Comparison of ENCODE assay signal across 8 cellular contexts in genomic region chr17:46876353-46876887, GRCh38. TPM values are rescaled to one million over a fixed set of nuclear protein-coding genes. Genes with fewer than 3 reads are reported as not detected.
A peak's percentile ranks its signal among the peaks of the same experiment; 100 is the strongest.
DNase-seq lines count a peak whose midpoint lies in the region; ATAC-seq, FAIRE-seq and TF ChIP-seq lines count a peak whose summit lies in the region.

No MANE protein-coding gene starts in this region.

- H3K27me3 Mint-ChIP-seq in neural progenitor cell (ENCODE audit: insufficient read depth, low read depth): peaks cover 6% of the 10 kb centered on the region
- peaks cover 0 to 2% of the 10 kb centered on the region in 2 donors for H3K27me3 Mint-ChIP-seq in natural killer cell (ENCODE audit: low read depth in 2 of 2)

- H3K4me1 Mint-ChIP-seq in neural progenitor cell (no peaks in the 10 kb centered on the region), natural killer cell (no peaks in the 10 kb centered on the region)

- H3K36me3 Mint-ChIP-seq in neural progenitor cell (no peaks in the 10 kb centered on the region), natural killer cell (no peaks in the 10 kb centered on the region)

- peak in 1 of 2 experiments; percentile 47; a peak in 2 of 4 replicates for TF ChIP-seq RAD21 in K562 (CRISPR knock-in tag; conservative IDR thresholded peaks at IDR 0.05 in 1 of 2, IDR thresholded peaks at IDR 0.05 in 1 of 2)

- no peak for TF ChIP-seq POLR2A in K562 (conservative IDR thresholded peaks at IDR 0.05)

- no peak overlapping the region for H3K27ac Mint-ChIP-seq in neural progenitor cell
- H3K27ac Mint-ChIP-seq in natural killer cell: no peak overlapping the region

- POLR2A ChIA-PET in K562 (lab: Yijun Ruan, JAX): interaction anchor here (0.7 to 2.1 kb wide), 2 partner anchors 13 to 18 kb away, joined by 3 to 7 read pairs; no protein-coding TSS in a partner anchor

- no peak for FAIRE-seq in K562 (lab: Jason Lieb, UNC)

- H3K9me3 ChIP-seq in K562 (replicated peaks; ENCODE audit: control insufficient read depth, insufficient read depth, low read depth, low read length): no peaks in the 10 kb centered on the region
- H3K9me3 ChIP-seq in neural progenitor cell (ENCODE audit: low read depth): no peaks in the 10 kb centered on the region

- intact Hi-C loops in K562 (cut with micrococcal nuclease): no loop called here
- intact Hi-C loops in natural killer cell (cut with micrococcal nuclease): no loop called here

- H3K4me2 ChIP-seq in K562 (ENCODE audit: insufficient read depth, low read length) (no peak overlapping the region), neural progenitor cell (no peak overlapping the region)

- H3K79me2 ChIP-seq in K562 (ENCODE audit: control insufficient read depth, insufficient read depth, low read length): no peaks in the 10 kb centered on the region
- H3K79me2 ChIP-seq in neural progenitor cell (ENCODE audit: low read depth): no peaks in the 10 kb centered on the region

- H4K20me1 ChIP-seq in K562 (replicated peaks; ENCODE audit: control insufficient read depth, insufficient read depth, low read length) (peaks cover 3% of the 10 kb centered on the region), neural progenitor cell (ENCODE audit: low read depth) (no peaks in the 10 kb centered on the region)

- H3K9ac ChIP-seq in K562 (ENCODE audit: insufficient read depth in 1 of 2, low read depth in 2 of 2, low read length in 2 of 2) (peak overlapping the region in 1 of 2 experiments; percentile 55; a peak in 1 of 4 replicates), neural progenitor cell (no peak overlapping the region)

- H3K4me3 Mint-ChIP-seq in neural progenitor cell: no peak overlapping the region
- H3K4me3 Mint-ChIP-seq in natural killer cell: no peak overlapping the region

- H2AFZ ChIP-seq in K562 (ENCODE audit: low read depth, low read length) (no peak overlapping the region), neural progenitor cell (replicated peaks) (no peak overlapping the region)

- BruUV-seq in K562 (replicated peaks; lab: Mats Ljungman, UMichigan): no TSS peak

- peaks cover 8 to 33% of the 10 kb centered on the region in 2 experiments; a peak in 4 of 5 replicates for H3K27me3 ChIP-seq in K562 (ENCODE audit: control insufficient read depth in 2 of 2, insufficient read depth in 2 of 2, low read length in 2 of 2)
- H3K27me3 ChIP-seq in neural progenitor cell: no peaks in the 10 kb centered on the region

- CTCF ChIA-PET in K562 (lab: Yijun Ruan, JAX; ENCODE audit: low intra/inter-chr PET ratio): no interaction called here

- ATAC-seq in K562 (peak; percentile 92), HG03469 (IDR thresholded peaks at IDR 0.05; ENCODE audit: unreplicated experiment) (no peak), HG03095 (IDR thresholded peaks at IDR 0.05; ENCODE audit: unreplicated experiment) (no peak), natural killer cell (no peak)

- WGBS in K562 (ENCODE audit: insufficient coverage, low coverage, missing lambda C conversion rate): 20% methylated on average over 12 of the region's 12 CpGs

- H3K4me3 ChIP-seq in K562 (no peak overlapping the region), neural progenitor cell (no peak overlapping the region)

- no peaks in the 10 kb centered on the region for H3K36me3 ChIP-seq in K562 (ENCODE audit: control insufficient read depth, insufficient read depth, low read length)
- no peaks in the 10 kb centered on the region for H3K36me3 ChIP-seq in neural progenitor cell

- H3F3A ChIP-seq in neural progenitor cell (ENCODE audit: low read depth): no peaks in the 10 kb centered on the region

- H3K9me1 ChIP-seq in K562 (ENCODE audit: control insufficient read depth, insufficient read depth, low read length): no peaks in the 10 kb centered on the region

- TF ChIP-seq CTCF in GM12872 (IDR thresholded peaks at IDR 0.05; ENCODE audit: insufficient read depth, low read depth, low read length) (peak; percentile 82), K562 (IDR thresholded peaks at IDR 0.05 in 2 of 3, conservative IDR thresholded peaks at IDR 0.05 in 1 of 3; ENCODE audit: insufficient read depth in 2 of 3, low read depth in 1 of 3, low read length in 3 of 3) (peak; percentile 58 to 71 (median 65); a peak in 5 of 6 replicates), neural progenitor cell (IDR thresholded peaks at IDR 0.05) (peak; percentile 44), natural killer cell (IDR thresholded peaks at IDR 0.05) (no peak)

- H3K27ac ChIP-seq in K562 (ENCODE audit: extremely low read depth, low read depth, low read length) (no peak overlapping the region), neural progenitor cell (no peak overlapping the region)

- no peak for TF ChIP-seq EP300 in K562 (IDR thresholded peaks at IDR 0.05; ENCODE audit: low read length)

- in situ Hi-C loops in K562 (cut with MboI): no loop called here

- H3K9me3 Mint-ChIP-seq in neural progenitor cell (no peaks in the 10 kb centered on the region), natural killer cell (no peaks in the 10 kb centered on the region)

- DNase-seq in NAMALWA (ENCODE audit: low spot score) (peak; percentile 62), K562 (ENCODE audit: extremely low read depth in 1 of 4, low spot score in 3 of 4) (peak; percentile 37 to 64 (median 52)), neural progenitor cell (ENCODE audit: low spot score) (peak; percentile 53), natural killer cell (no peak)
- DNase-seq in activated effector memory CD4-positive, alpha-beta T cell treated with Interleukin-2 at 50 U/mL for 16 hours: no peak

- H3K4me1 ChIP-seq in K562 (replicated peaks in 1 of 2; ENCODE audit: control insufficient read depth in 2 of 2, insufficient read depth in 2 of 2, low read length in 2 of 2) (peaks cover 0 to 11% of the 10 kb centered on the region in 2 experiments; a peak in 2 of 5 replicates), neural progenitor cell (no peaks in the 10 kb centered on the region)

RNA-seq across cellular contexts. Expression of gene WNT9B, which starts 25.0 kb away (rescaled TPM):
- not detected in 2 replicates for total RNA-seq in K562 (2011; cell fraction: chromatin; rRNA removed; ENCODE audit: low replicate concordance)
- not detected in 2 replicates for total RNA-seq in K562 (2011; cell fraction: nucleolus; rRNA removed)
- not detected in 2 replicates for total RNA-seq in K562 (2011; cell fraction: nucleoplasm; rRNA removed)
- not detected in 2 replicates for total RNA-seq in K562 (2014; rRNA removed)
- not detected in 2 replicates for total RNA-seq in K562 (2014; rRNA removed; fragmentation: Illumina TruSeq; extraction: Trizol)
- not detected in 2 replicates for total RNA-seq in K562 (2015; rRNA removed; fragmentation: Illumina TruSeq; extraction: Trizol)
- total RNA-seq in K562 (2021): not detected in 2 replicates
- polyA plus RNA-seq in K562 (2011; rRNA removed): not detected in 2 replicates
- polyA plus RNA-seq in K562 (2011; cell fraction: cytosol; rRNA removed): not detected in 2 replicates
- not detected in 2 replicates for polyA plus RNA-seq in K562 (2011; cell fraction: nucleus; rRNA removed)
- polyA plus RNA-seq in K562 (2012): not detected in 2 replicates
- polyA plus RNA-seq in K562 (2014; fragmentation: Illumina TruSeq; extraction: Trizol): not detected in 2 replicates
- not detected for polyA plus RNA-seq in K562 (2014; fragmentation: Nextera tagmentation; extraction: Ambion mirVana)
- not detected in 2 replicates for polyA plus RNA-seq in K562 (2014; rRNA removed)
- polyA minus RNA-seq in K562 (2011; rRNA and poly(A)+ RNA removed): not detected in 2 replicates
- not detected in 2 replicates for polyA minus RNA-seq in K562 (2011; cell fraction: cytosol; rRNA and poly(A)+ RNA removed)
- not detected in 2 replicates for polyA minus RNA-seq in K562 (2011; cell fraction: nucleus; rRNA and poly(A)+ RNA removed)
- total RNA-seq in neural progenitor cell (ENCODE audit: low replicate concordance): 0.12 TPM in 1 of 2 replicates, not detected in the other
- not detected for total RNA-seq in natural killer cell

RNA-seq across cellular contexts. Expression of gene GOSR2, which starts 46.5 kb away (rescaled TPM):
- total RNA-seq in K562 (2011; cell fraction: chromatin; rRNA removed; ENCODE audit: low replicate concordance): 156 and 170 TPM in 2 replicates
- total RNA-seq in K562 (2011; cell fraction: nucleolus; rRNA removed): 93.8 and 102 TPM in 2 replicates
- 157 and 232 TPM in 2 replicates for total RNA-seq in K562 (2011; cell fraction: nucleoplasm; rRNA removed)
- total RNA-seq in K562 (2014; rRNA removed): 32.7 and 38.5 TPM in 2 replicates
- 41.0 and 41.1 TPM in 2 replicates for total RNA-seq in K562 (2014; rRNA removed; fragmentation: Illumina TruSeq; extraction: Trizol)
- total RNA-seq in K562 (2015; rRNA removed; fragmentation: Illumina TruSeq; extraction: Trizol): 32.7 and 34.6 TPM in 2 replicates
- total RNA-seq in K562 (2021): 48.6 and 54.3 TPM in 2 replicates
- polyA plus RNA-seq in K562 (2011; rRNA removed): 95.3 and 96.3 TPM in 2 replicates
- polyA plus RNA-seq in K562 (2011; cell fraction: cytosol; rRNA removed): 56.4 and 69.6 TPM in 2 replicates
- 83.6 and 116 TPM in 2 replicates for polyA plus RNA-seq in K562 (2011; cell fraction: nucleus; rRNA removed)
- 35.3 and 36.2 TPM in 2 replicates for polyA plus RNA-seq in K562 (2012)
- polyA plus RNA-seq in K562 (2014; fragmentation: Illumina TruSeq; extraction: Trizol): 41.0 and 43.9 TPM in 2 replicates
- polyA plus RNA-seq in K562 (2014; fragmentation: Nextera tagmentation; extraction: Ambion mirVana): 10 to 100 TPM; 75.4 to 84.1 TPM
- polyA plus RNA-seq in K562 (2014; rRNA removed): 45.2 and 48.9 TPM in 2 replicates
- polyA minus RNA-seq in K562 (2011; rRNA and poly(A)+ RNA removed): 87.7 and 94.0 TPM in 2 replicates
- 21.9 and 32.0 TPM in 2 replicates for polyA minus RNA-seq in K562 (2011; cell fraction: cytosol; rRNA and poly(A)+ RNA removed)
- 59.9 and 98.9 TPM in 2 replicates for polyA minus RNA-seq in K562 (2011; cell fraction: nucleus; rRNA and poly(A)+ RNA removed)
- total RNA-seq in neural progenitor cell (ENCODE audit: low replicate concordance): 29.2 and 33.6 TPM in 2 replicates
- 10 to 100 TPM; 55.7 to 66.7 (median 59.1) TPM for total RNA-seq in natural killer cell

RNA-seq across cellular contexts. Expression of gene WNT3, which starts 57.9 kb away (rescaled TPM):
- 8.1 and 10.9 TPM in 2 replicates for total RNA-seq in K562 (2011; cell fraction: chromatin; rRNA removed; ENCODE audit: low replicate concordance)
- 6.1 and 6.8 TPM in 2 replicates for total RNA-seq in K562 (2011; cell fraction: nucleolus; rRNA removed)
- total RNA-seq in K562 (2011; cell fraction: nucleoplasm; rRNA removed): 7.8 and 8.3 TPM in 2 replicates
- total RNA-seq in K562 (2014; rRNA removed) (1.5 and 2.9 TPM in 2 replicates), K562 (2014; rRNA removed; fragmentation: Illumina TruSeq; extraction: Trizol) (2.2 and 2.4 TPM in 2 replicates), K562 (2015; rRNA removed; fragmentation: Illumina TruSeq; extraction: Trizol) (2.6 and 2.8 TPM in 2 replicates), K562 (2021) (2.7 and 3.5 TPM in 2 replicates), neural progenitor cell (ENCODE audit: low replicate concordance) (1.1 and 1.7 TPM in 2 replicates), natural killer cell (1 to 10 TPM in 1 of 3 donors, under 1 TPM in 2; 0.07 to 1.4 (median 0.30) TPM)
- polyA plus RNA-seq in K562 (2011; rRNA removed) (5.9 and 6.1 TPM in 2 replicates), K562 (2014; fragmentation: Illumina TruSeq; extraction: Trizol) (3.2 and 3.6 TPM in 2 replicates), K562 (2014; fragmentation: Nextera tagmentation; extraction: Ambion mirVana) (1 to 10 TPM; 2.1 to 3.5 TPM), K562 (2014; rRNA removed) (2.5 and 3.3 TPM in 2 replicates)
- polyA plus RNA-seq in K562 (2011; cell fraction: cytosol; rRNA removed): 3.4 and 3.9 TPM in 2 replicates
- 18.0 and 19.7 TPM in 2 replicates for polyA plus RNA-seq in K562 (2011; cell fraction: nucleus; rRNA removed)
- 2.5 and 2.8 TPM in 2 replicates for polyA plus RNA-seq in K562 (2012)
- 2.9 and 3.6 TPM in 2 replicates for polyA minus RNA-seq in K562 (2011; rRNA and poly(A)+ RNA removed)
- polyA minus RNA-seq in K562 (2011; cell fraction: cytosol; rRNA and poly(A)+ RNA removed): 2.0 and 2.4 TPM in 2 replicates
- polyA minus RNA-seq in K562 (2011; cell fraction: nucleus; rRNA and poly(A)+ RNA removed): 2.6 and 2.7 TPM in 2 replicates

Comparison
In these comparisons a context has a peak if more than half of its experiments do, and no peak if none do; other contexts are left out.
1. DNase-seq: peak in NAMALWA (single experiment), K562 (4 of 4) and neural progenitor cell (single experiment); none in natural killer cell (single experiment) and activated effector memory CD4-positive, alpha-beta T cell treated with Interleukin-2 at 50 U/mL for 16 hours (single experiment).